Comparison of ENCODE assay signal across 28 cellular contexts in the genomic region with DNA sequence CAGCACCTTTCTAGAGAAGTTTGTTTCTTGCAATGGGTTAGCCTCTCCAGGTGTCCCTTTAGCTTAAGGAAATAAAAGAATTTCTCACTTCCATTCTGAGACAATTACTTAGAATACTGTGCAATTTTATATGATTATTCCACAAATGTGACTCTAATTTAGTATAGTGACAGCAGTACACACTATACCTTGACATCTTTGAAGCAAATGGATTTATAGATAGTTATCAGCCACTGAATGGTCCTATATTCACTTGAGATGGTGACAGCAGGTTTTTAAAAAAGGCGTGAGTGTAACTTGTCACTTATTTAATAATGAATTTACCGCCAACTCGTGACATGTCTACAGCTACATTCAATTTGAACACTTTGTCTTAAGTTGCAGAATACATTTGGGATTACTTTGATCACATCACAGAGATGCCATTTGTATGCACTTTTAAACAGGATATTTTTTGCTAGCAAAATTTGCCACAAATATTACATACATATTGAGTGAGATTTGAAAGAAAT.
"Had no signal": no experiment of that assay in that cellular context is flagged by ENCODE, and none has a peak within 500 bp of the region (broad histone marks: within the 10 kb centered on the region; RNA-seq: fewer than 3 reads in every experiment).

No MANE protein-coding gene starts in this region.

- H3K9me3 ChIP-seq: ovary, right lobe of liver, sigmoid colon, stomach, thoracic aorta, thyroid gland, upper lobe of left lung, vagina had no signal

- H3K79me2 ChIP-seq: parathyroid adenoma had no signal

- H3K27me3 Mint-ChIP-seq: naive thymus-derived CD8-positive, alpha-beta T cell; natural killer cell treated with Interleukin-12 subunit alpha and Interleukin-12 subunit beta and Interleukin-15 and Interleukin-18, amount 100 ng/mL, for 72 hours; progenitor cell of endocrine pancreas; stimulated activated naive B cell treated with anti-CD40 and anti-IgM and Interleukin-4, amounts not matched to agents 10 μg/mL and 1 μg/mL and 100 μg/mL, for 72 hours; stimulated activated naive CD8-positive, alpha-beta T cell treated with anti-CD3 and anti-CD28 coated beads, Interleukin-15, Interleukin-2, amounts not matched to agents 100 ng/mL and 50 ng/mL, for 24 hours had no signal

- H3K9me3 Mint-ChIP-seq: naive thymus-derived CD8-positive, alpha-beta T cell; natural killer cell treated with Interleukin-12 subunit alpha and Interleukin-12 subunit beta and Interleukin-15 and Interleukin-18, amount 100 ng/mL, for 72 hours; nephron progenitor cell; neural progenitor cell; stimulated activated effector memory CD8-positive, alpha-beta T cell treated with anti-CD3 and anti-CD28 coated beads, Interleukin-12 subunit alpha, Interleukin-12 subunit beta, amount 100 ng/mL, for 72 hours; stimulated activated naive CD8-positive, alpha-beta T cell treated with anti-CD3 and anti-CD28 coated beads, Interleukin-15, Interleukin-2, amounts not matched to agents 100 ng/mL and 50 ng/mL, for 24 hours had no signal

- H3K4me3 ChIP-seq: neural progenitor cell, ovary, right lobe of liver, sigmoid colon, stomach, thoracic aorta, thyroid gland, tibial nerve, upper lobe of left lung, vagina had no signal

- H3K27ac ChIP-seq: neural progenitor cell, ovary, parathyroid adenoma, right lobe of liver, sigmoid colon, stomach, thoracic aorta, thyroid gland, tibial nerve, upper lobe of left lung, vagina had no signal

- H3K27me3 ChIP-seq: neural progenitor cell, ovary, right lobe of liver, sigmoid colon, stomach, thyroid gland, tibial nerve, upper lobe of left lung, vagina had no signal

- H3K4me1 ChIP-seq: neural progenitor cell, parathyroid adenoma, thyroid gland, vagina had no signal

- H3K4me3 Mint-ChIP-seq: naive thymus-derived CD8-positive, alpha-beta T cell; natural killer cell treated with Interleukin-12 subunit alpha and Interleukin-12 subunit beta and Interleukin-15 and Interleukin-18, amount 100 ng/mL, for 72 hours; nephron progenitor cell; neural progenitor cell; stimulated activated effector memory CD8-positive, alpha-beta T cell treated with anti-CD3 and anti-CD28 coated beads, Interleukin-12 subunit alpha, Interleukin-12 subunit beta, amount 100 ng/mL, for 72 hours; stimulated activated naive B cell treated with anti-CD40 and anti-IgM and Interleukin-4, amounts not matched to agents 10 μg/mL and 1 μg/mL and 100 μg/mL, for 72 hours; stimulated activated naive CD8-positive, alpha-beta T cell treated with anti-CD3 and anti-CD28 coated beads, Interleukin-15, Interleukin-2, amounts not matched to agents 100 ng/mL and 50 ng/mL, for 24 hours had no signal

- H3K36me3 Mint-ChIP-seq: natural killer cell treated with Interleukin-12 subunit alpha and Interleukin-12 subunit beta and Interleukin-15 and Interleukin-18, amount 100 ng/mL, for 72 hours had no signal

- H3K27ac Mint-ChIP-seq: nephron progenitor cell; neural progenitor cell; progenitor cell of endocrine pancreas; stimulated activated effector memory CD8-positive, alpha-beta T cell treated with anti-CD3 and anti-CD28 coated beads, Interleukin-12 subunit alpha, Interleukin-12 subunit beta, amount 100 ng/mL, for 72 hours; stimulated activated naive B cell treated with anti-CD40 and anti-IgM and Interleukin-4, amounts not matched to agents 10 μg/mL and 1 μg/mL and 100 μg/mL, for 72 hours; stimulated activated naive CD8-positive, alpha-beta T cell treated with anti-CD3 and anti-CD28 coated beads, Interleukin-15, Interleukin-2, amounts not matched to agents 100 ng/mL and 50 ng/mL, for 24 hours had no signal

- DNase-seq: naive thymus-derived CD8-positive, alpha-beta T cell; nephron progenitor cell; occipital lobe; ovary; posterior cingulate gyrus; right cardiac atrium; right lobe of liver; sigmoid colon; small intestine; stimulated activated CD4-positive, alpha-beta T cell treated with anti-CD3 and anti-CD28 coated beads, Interleukin-15, amount 100 ng/mL, for 24 hours; stimulated activated CD4-positive, alpha-beta T cell treated with anti-CD3 and anti-CD28 coated beads, Interleukin-2, amount 100 ng/mL, for 24 hours; stimulated activated CD4-positive, alpha-beta T cell treated with anti-CD3 and anti-CD28 coated beads, Interleukin-2, amount 100 ng/mL, for 48 hours; stimulated activated CD4-positive, alpha-beta T cell treated with anti-CD3 and anti-CD28 coated beads, Interleukin-4, amount 100 ng/mL, for 24 hours; stimulated activated naive B cell treated with anti-CD40 and anti-IgM and Interleukin-4, amounts not matched to agents 10 μg/mL and 1 μg/mL and 100 μg/mL, for 72 hours; stimulated activated naive CD4-positive, alpha-beta T cell treated with Interleukin-2 at 50 U/mL for 16 hours; stomach; thyroid gland; trophoblast cell; upper lobe of left lung had no signal

- H3K4me1 Mint-ChIP-seq: nephron progenitor cell had no signal

- H2AFZ ChIP-seq: neural progenitor cell, parathyroid adenoma had no signal

- H3K4me2 ChIP-seq: neural progenitor cell had no signal

- H3K36me3 ChIP-seq: neural progenitor cell, ovary, right lobe of liver, sigmoid colon, thoracic aorta, thyroid gland, tibial nerve had no signal

- ATAC-seq: naive thymus-derived CD8-positive, alpha-beta T cell; natural killer cell treated with Interleukin-12 subunit alpha and Interleukin-12 subunit beta and Interleukin-15 and Interleukin-18, amount 100 ng/mL, for 72 hours; right cardiac atrium; right lobe of liver; stimulated activated effector memory CD8-positive, alpha-beta T cell treated with anti-CD3 and anti-CD28 coated beads, Interleukin-12 subunit alpha, Interleukin-12 subunit beta, amount 100 ng/mL, for 72 hours; stimulated activated naive B cell treated with anti-CD40 and anti-IgM and Interleukin-4, amounts not matched to agents 10 μg/mL and 1 μg/mL and 100 μg/mL, for 72 hours had no signal

- H3K9ac ChIP-seq: neural progenitor cell, parathyroid adenoma had no signal
